8 cellular contexts compared by ENCODE assay signal in genomic region chr15:77107531-77108355, GRCh38. TPM values are rescaled to one million over a fixed set of nuclear protein-coding genes. Genes with fewer than 3 reads are reported as not detected.
DNase-seq lines count a peak whose midpoint lies in the region; ATAC-seq, FAIRE-seq and TF ChIP-seq lines count a peak whose summit lies in the region.

No MANE protein-coding gene starts in this region.

- peak; percentile 53 for DNase-seq in AG10803 (ENCODE audit: low read depth)
- DNase-seq in GM19239 (ENCODE audit: insufficient read length, low spot score), result peak; percentile 40
- DNase-seq in NCI-H460 (ENCODE audit: extremely low read depth, low read depth), result peak; percentile 24
- peak; percentile 27 for DNase-seq in activated T-cell treated with anti-CD3 and anti-CD28 coated beads for 48 hours (ENCODE audit: low read depth)
- DNase-seq in fibroblast of the conjunctiva (ENCODE audit: low read depth), result peak; percentile 53
- DNase-seq in osteoblast (ENCODE audit: insufficient read length, low spot score, missing footprints), result peak; percentile 85

- no peaks in the 10 kb centered on the region for H3K9me3 ChIP-seq in osteoblast (ENCODE audit: low read depth, low read length)

- peak; percentile 69 for FAIRE-seq in GM19239 (lab: Jason Lieb, UNC)

- peak overlapping the region; percentile 20 for H3K4me2 ChIP-seq in osteoblast (ENCODE audit: insufficient read depth, low read length)

- peaks cover 13% of the 10 kb centered on the region for H3K36me3 ChIP-seq in osteoblast (ENCODE audit: insufficient read depth, low read length)

- peaks cover 6% of the 10 kb centered on the region for H3K79me2 ChIP-seq in osteoblast (ENCODE audit: insufficient read depth, low read length)

- H3K4me3 ChIP-seq in AG10803 (ENCODE audit: low read length) (no peak overlapping the region), osteoblast (ENCODE audit: insufficient read depth, low read length) (no peak overlapping the region)

- ATAC-seq in GM21367 (IDR thresholded peaks at IDR 0.05; ENCODE audit: unreplicated experiment) (no peak), HG03097 (IDR thresholded peaks at IDR 0.05; ENCODE audit: low FRiP score, unreplicated experiment) (no peak)

- TF ChIP-seq CTCF in AG10803 (conservative IDR thresholded peaks at IDR 0.05; ENCODE audit: low read length) (peak; percentile 79), osteoblast (IDR thresholded peaks at IDR 0.05; ENCODE audit: extremely low read depth, low read depth, low read length) (peak; percentile 76)

- H3K27ac ChIP-seq in osteoblast (ENCODE audit: low read depth, low read length), result peak overlapping the region; percentile 29

- H3K27me3 ChIP-seq in osteoblast (ENCODE audit: insufficient read depth, low read length), result no peaks in the 10 kb centered on the region

- no peak overlapping the region for H2AFZ ChIP-seq in osteoblast (ENCODE audit: low read length)

- peaks cover 3% of the 10 kb centered on the region for H4K20me1 ChIP-seq in osteoblast (ENCODE audit: insufficient read depth, low read length)

- peaks cover 16% of the 10 kb centered on the region for H3K4me1 ChIP-seq in osteoblast (ENCODE audit: insufficient read depth, low read length)

RNA-seq across cellular contexts. Expression of gene TSPAN3, which starts 36.8 kb away (rescaled TPM):
- 147 and 149 TPM in 2 replicates for total RNA-seq in NCI-H460 (2014; rRNA removed; shearing (Covaris generic))
- polyA plus RNA-seq in NCI-H460 (2014; cell fraction: nucleus; rRNA removed), result 159 and 205 TPM in 2 replicates
- 203 and 235 TPM in 2 replicates for total RNA-seq in osteoblast

Comparison
In these comparisons a context has a peak if more than half of its experiments do, and no peak if none do; other contexts are left out.
1. DNase-seq: peak in every context shown above with its lines; median percentile 85 in osteoblast; 53 in AG10803; 53 in fibroblast of the conjunctiva; 40 in GM19239; 27 in activated T-cell treated with anti-CD3 and anti-CD28 coated beads for 48 hours; 24 in NCI-H460.